ENCODE assay signal across 6 cellular contexts in the genomic region with DNA sequence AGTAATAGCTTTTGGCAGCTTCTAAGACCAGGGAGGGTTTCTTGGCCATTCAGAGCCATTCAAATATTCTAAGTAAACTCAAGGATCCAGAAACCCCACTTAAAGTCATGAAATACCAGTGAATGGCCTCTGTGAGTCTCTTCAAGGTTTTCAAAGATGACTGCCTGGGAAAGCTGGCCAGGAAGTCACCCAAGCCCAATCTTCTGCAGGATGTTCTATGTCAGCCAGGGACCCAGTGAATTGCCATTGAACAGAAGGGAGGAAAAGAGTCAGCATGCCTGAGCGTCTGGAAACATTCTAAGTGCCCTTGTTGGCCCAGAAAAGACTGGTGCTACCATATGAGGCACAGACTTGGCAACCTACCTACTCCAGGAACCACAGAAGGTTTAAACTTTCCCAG. TPM values are rescaled to one million over a fixed set of nuclear protein-coding genes. Genes with fewer than 3 reads are reported as not detected.
"Had no signal": no experiment of that assay in that cellular context is flagged by ENCODE, and none has a peak within 500 bp of the region (broad histone marks: within the 10 kb centered on the region; RNA-seq: fewer than 3 reads in every experiment).

No MANE protein-coding gene starts in this region.

RNA-seq across cellular contexts. Expression of a gene that starts 17.0 kb away (rescaled TPM):
- total RNA-seq: GM23248, H4, H7, HepG2, HFFc6, HT1080 had no signal

RNA-seq across cellular contexts. Expression of a gene that starts 26.4 kb away (rescaled TPM):
- total RNA-seq: GM23248, H4, H7, HepG2, HFFc6, HT1080 had no signal

RNA-seq across cellular contexts. Expression of a gene that starts 31.2 kb away (rescaled TPM):
- total RNA-seq: GM23248, H4, H7, HepG2, HFFc6, HT1080 had no signal

RNA-seq across cellular contexts. Expression of a gene that starts 35.9 kb away (rescaled TPM):
- total RNA-seq: GM23248, H4, H7, HepG2, HFFc6, HT1080 had no signal

RNA-seq across cellular contexts. Expression of a gene that starts 40.7 kb away (rescaled TPM):
- total RNA-seq: GM23248, H4, H7, HepG2, HFFc6, HT1080 had no signal
